8 cellular contexts compared by ENCODE assay signal in genomic region chr18:24138884-24139616, GRCh38. TPM values are rescaled to one million over a fixed set of nuclear protein-coding genes. Genes with fewer than 3 reads are reported as not detected.
DNase-seq lines count a peak whose midpoint lies in the region; ATAC-seq and TF ChIP-seq lines count a peak whose summit lies in the region.

Gene CABYR, plus strand, starts transcription at chr18:24139062. Its CDS starts 4,053 bp downstream, at chr18:24143115.

- 3% methylated on average over 40 of the region's 59 CpGs for WGBS in mammary epithelial cell (ENCODE audit: low coverage, missing lambda C conversion rate)

- H3K9ac ChIP-seq in mammary epithelial cell (ENCODE audit: insufficient read depth, low read length) (peak within 1 kb of the TSS; percentile 70), iPS-20b (ENCODE audit: low read depth, low read length) (peak within 1 kb of the TSS; percentile 73; the same call in 1 of the 2 replicates), skeletal muscle satellite cell (ENCODE audit: low read depth, low read length) (peak within 1 kb of the TSS; percentile 78)

- CTCF ChIA-PET in WTC11 (lab: Charles Lee): interaction anchor here (0.5 to 2.0 kb wide), 8 partner anchors 10 to 350 kb away, joined by 3 to 20 read pairs (median 4); no protein-coding TSS in a partner anchor
- CTCF ChIA-PET in mammary epithelial cell (lab: Charles Lee; ENCODE audit: low non-redundant PET): interaction anchor here (0.9 kb wide), 1 partner anchor 350 kb away, joined by 4 read pairs; no protein-coding TSS in a partner anchor

- H3K79me2 ChIP-seq in mammary epithelial cell (ENCODE audit: insufficient read depth, low read length): peaks cover 3% of the 10 kb centered on the region

- H3K9me3 ChIP-seq in mammary epithelial cell (replicated peaks; ENCODE audit: insufficient read depth, low read length) (no peaks in the 10 kb centered on the region), iPS-20b (ENCODE audit: insufficient read depth, low read depth, low read length) (no peaks in the 10 kb centered on the region), skeletal muscle satellite cell (replicated peaks; ENCODE audit: low read length) (no peaks in the 10 kb centered on the region)

- H3K27ac Mint-ChIP-seq in WTC11: peak within 1 kb of the TSS; percentile 98

- H3K36me3 ChIP-seq in mammary epithelial cell (ENCODE audit: insufficient read depth, low read length): no peaks in the 10 kb centered on the region
- peaks cover 4% of the 10 kb centered on the region for H3K36me3 ChIP-seq in iPS-20b (ENCODE audit: insufficient read depth, low read depth, low read length)
- peaks cover 3% of the 10 kb centered on the region for H3K36me3 ChIP-seq in skeletal muscle satellite cell (ENCODE audit: insufficient read depth, low read length)

- H3K9me3 Mint-ChIP-seq in WTC11: peaks cover 5% of the 10 kb centered on the region

- POLR2A ChIA-PET in WTC11 (lab: Charles Lee): interaction anchor here (0.5 to 1.7 kb wide), 10 partner anchors 8 to 288 kb away, joined by 3 to 8 read pairs (median 4); partner anchors contain the start of genes IMPACT and TTC39C

- H2AFZ ChIP-seq in mammary epithelial cell (ENCODE audit: low read depth, low read length): peak within 1 kb of the TSS; percentile 93

- H3K4me3 ChIP-seq in mammary epithelial cell (replicated peaks in 1 of 3; ENCODE audit: insufficient read depth in 1 of 3, low read depth in 2 of 3, low read length in 3 of 3) (peak within 1 kb of the TSS; percentile 71 to 73 (median 73)), iPS-20b (ENCODE audit: low read length) (peak within 1 kb of the TSS; percentile 73), skeletal muscle satellite cell (ENCODE audit: low read length) (peak within 1 kb of the TSS; percentile 86)

- in situ Hi-C loops in mammary epithelial cell (cut with MboI; ENCODE audit: low sequenced_read_pairs in 2 of 2): no loop called here

- ATAC-seq in GM21825 (IDR thresholded peaks at IDR 0.05; ENCODE audit: unreplicated experiment): peak; percentile 94
- peak; percentile 90 for ATAC-seq in WTC11

- no peaks in the 10 kb centered on the region for H4K20me1 ChIP-seq in mammary epithelial cell (ENCODE audit: insufficient read depth, low read length)

- DNase-seq in EL (peak; percentile 94), NCI-H1105 treated with DMSO at 0.1 percent for 48 hours (lab: John Stamatoyannopoulos, UW) (peak; percentile 86), WTC11 (ENCODE audit: low spot score) (peak; percentile 91), mammary epithelial cell (peak; percentile 86), GF-D8 (lab: John Stamatoyannopoulos, UW) (no peak)

- dilution Hi-C loops in mammary epithelial cell (cut with HindIII; ENCODE audit: low sequenced_read_pairs): no loop called here

- H3K27me3 Mint-ChIP-seq in WTC11 (ENCODE audit: low read depth): no peaks in the 10 kb centered on the region

- peaks cover 34% of the 10 kb centered on the region for H3K4me1 Mint-ChIP-seq in WTC11

- H3K27ac ChIP-seq in mammary epithelial cell (ENCODE audit: insufficient read depth, low read depth, low read length): peak within 1 kb of the TSS; percentile 58
- no peak within 1 kb of the TSS for H3K27ac ChIP-seq in iPS-20b (ENCODE audit: low read length)

- no peaks in the 10 kb centered on the region for H3K4me1 ChIP-seq in mammary epithelial cell (ENCODE audit: insufficient read depth, low read length)
- H3K4me1 ChIP-seq in iPS-20b (ENCODE audit: insufficient read depth, low read length): peaks cover 13% of the 10 kb centered on the region; the same call in 1 of the 2 replicates
- peaks cover 13% of the 10 kb centered on the region for H3K4me1 ChIP-seq in skeletal muscle satellite cell (ENCODE audit: control insufficient read depth, insufficient read depth, low read length)

- peak within 1 kb of the TSS; percentile 76 for H3K4me2 ChIP-seq in mammary epithelial cell (ENCODE audit: insufficient read depth, low read depth, low read length)
- H3K4me2 ChIP-seq in skeletal muscle satellite cell (ENCODE audit: low read length): peak within 1 kb of the TSS; percentile 99

- BruUV-seq in mammary epithelial cell (replicated peaks; lab: Mats Ljungman, UMichigan): TSS peak; percentile 80

- intact Hi-C loops in mammary epithelial cell (cut with micrococcal nuclease): loop anchor here (5.0 kb wide), 1 partner anchor 133 kb away; no protein-coding TSS in a partner anchor

- no peak for TF ChIP-seq CTCF in WTC11 (IDR thresholded peaks at IDR 0.05)
- TF ChIP-seq CTCF in mammary epithelial cell (conservative IDR thresholded peaks at IDR 0.05 in 1 of 2, IDR thresholded peaks at IDR 0.05 in 1 of 2; ENCODE audit: extremely low read depth in 1 of 2, insufficient read depth in 1 of 2, low read depth in 1 of 2, low read length in 2 of 2): no peak

- peaks cover 6% of the 10 kb centered on the region for H3K36me3 Mint-ChIP-seq in WTC11

- H3K27me3 ChIP-seq in mammary epithelial cell (ENCODE audit: insufficient read depth, low read length) (no peaks in the 10 kb centered on the region), iPS-20b (ENCODE audit: insufficient read depth, low read length) (no peaks in the 10 kb centered on the region), skeletal muscle satellite cell (ENCODE audit: control insufficient read depth, insufficient read depth, low read length) (no peaks in the 10 kb centered on the region)

- H3K4me3 Mint-ChIP-seq in WTC11: peak within 1 kb of the TSS; percentile 79

TF ChIP-seq in WTC11, 78 proteins besides CTCF, POLR2A, EP300 and RAD21 (continues in another document):
- TF ChIP-seq PRDM15 (CRISPR knock-in tag; IDR thresholded peaks at IDR 0.05) (no peak), SMAD4 (CRISPR knock-in tag; IDR thresholded peaks at IDR 0.05) (no peak), PRRX2 (CRISPR knock-in tag; IDR thresholded peaks at IDR 0.05) (0 out of 2 replicates have a peak, but pooled peaks have one; percentile 58), SP1 (CRISPR knock-in tag; conservative IDR thresholded peaks at IDR 0.05) (0 out of 2 replicates have a peak, but pooled peaks have one; percentile 54), NFATC4 (CRISPR knock-in tag; IDR thresholded peaks at IDR 0.05) (0 out of 2 replicates have a peak, but pooled peaks have one; percentile 35), TEAD4 (CRISPR knock-in tag; IDR thresholded peaks at IDR 0.05) (no peak), ZBTB21 (CRISPR knock-in tag; IDR thresholded peaks at IDR 0.05; ENCODE audit: borderline replicate concordance) (0 out of 2 replicates have a peak, but pooled peaks have one; percentile 15), IRF1 (CRISPR knock-in tag; IDR thresholded peaks at IDR 0.05) (no peak), USF1 (CRISPR knock-in tag; IDR thresholded peaks at IDR 0.05) (0 out of 2 replicates have a peak, but pooled peaks have one; percentile 18), ZNF416 (CRISPR knock-in tag; IDR thresholded peaks at IDR 0.05) (peak; percentile 66; the same call in 1 of the 2 replicates), FOXP1 (CRISPR knock-in tag; IDR thresholded peaks at IDR 0.05; ENCODE audit: borderline replicate concordance) (0 out of 2 replicates have a peak, but pooled peaks have one; percentile 26), EMX1 (CRISPR knock-in tag; IDR thresholded peaks at IDR 0.05) (peak; percentile 63; the same call in 1 of the 2 replicates), SMAD3 (CRISPR knock-in tag; IDR thresholded peaks at IDR 0.05; ENCODE audit: borderline replicate concordance) (no peak), ETV6 (CRISPR knock-in tag; IDR thresholded peaks at IDR 0.05) (no peak), ZNF423 (CRISPR knock-in tag; IDR thresholded peaks at IDR 0.05) (peak; percentile 6; the same call in 1 of the 2 replicates), TEAD1 (CRISPR knock-in tag; IDR thresholded peaks at IDR 0.05) (peak; percentile 38; the same call in 1 of the 2 replicates)

RNA-seq across cellular contexts. Expression of gene CABYR, which starts in this region (rescaled TPM):
- total RNA-seq in WTC11 (2021) (12.9 to 19.3 TPM (median 16.1 TPM) in 3 replicates), mammary epithelial cell (10 to 100 TPM in 1 of 2 donors, 1 to 10 TPM in 1; 9.0 to 10.9 TPM)
- polyA plus RNA-seq in mammary epithelial cell: 7.9 TPM
- polyA minus RNA-seq in mammary epithelial cell: 2.7 TPM
- total RNA-seq in skeletal muscle satellite cell (2012; rRNA removed): 0.87 and 2.8 TPM in 2 replicates
